In the genomic region with DNA sequence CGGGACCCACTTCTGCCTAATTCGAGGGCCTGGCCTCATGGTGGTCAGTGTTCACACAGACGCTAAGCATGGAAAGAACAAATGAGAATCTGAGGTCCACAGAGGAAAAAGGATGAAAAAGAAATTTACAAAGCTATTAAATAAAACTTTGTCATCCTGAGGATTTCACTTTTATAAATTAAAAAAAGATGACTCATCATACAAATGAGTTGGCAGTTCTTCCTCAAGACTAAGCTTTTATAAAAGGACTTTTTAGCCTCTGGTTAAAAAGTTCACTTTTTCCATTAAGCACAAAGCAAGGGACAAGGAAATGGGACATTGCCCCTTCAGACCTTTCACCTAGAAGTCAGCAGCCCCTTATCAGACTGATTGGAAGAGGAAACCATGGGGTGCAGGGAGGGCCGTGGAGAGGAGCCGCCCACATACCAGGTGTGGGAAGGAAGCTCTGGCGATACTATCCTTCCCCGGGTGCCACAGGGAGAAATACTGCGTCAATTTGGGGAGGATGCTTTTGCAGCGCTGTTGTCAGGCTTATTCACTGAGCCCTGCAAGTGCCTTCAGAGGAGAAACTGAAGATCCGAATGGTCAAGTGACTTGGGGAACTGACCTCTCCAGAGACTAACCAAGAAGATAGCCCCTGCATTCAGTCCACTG, we compare ENCODE assay signal across 17 cellular contexts.
"Had no signal": no experiment of that assay in that cellular context is flagged by ENCODE, and none has a peak within 500 bp of the region (broad histone marks: within the 10 kb centered on the region; RNA-seq: fewer than 3 reads in every experiment).

No MANE protein-coding gene starts in this region.

- H3K4me1 ChIP-seq: parathyroid adenoma, testis had no signal

- H3K79me2 ChIP-seq: parathyroid adenoma had no signal

- H3K9me3 Mint-ChIP-seq: activated CD4-positive, alpha-beta T cell treated with anti-CD3 and anti-CD28 coated beads, Interleukin-2, amount 10 ng/mL, durations not matched to agents 7 days and 5 days; naive thymus-derived CD8-positive, alpha-beta T cell; stimulated activated memory B cell treated with anti-CD40 and anti-IgM and Interleukin-4, amounts not matched to agents 10 μg/mL and 1 μg/mL and 100 μg/mL, for 72 hours; T-cell had no signal

- H3K36me3 Mint-ChIP-seq: immature natural killer cell; naive thymus-derived CD8-positive, alpha-beta T cell; stimulated activated memory B cell treated with anti-CD40 and anti-IgM and Interleukin-4, amounts not matched to agents 10 μg/mL and 1 μg/mL and 100 μg/mL, for 72 hours; T-cell had no signal

- H3K27ac ChIP-seq: heart right ventricle, parathyroid adenoma, testis, upper lobe of left lung had no signal

- DNase-seq: activated CD4-positive, alpha-beta T cell treated with anti-CD3 and anti-CD28 coated beads, Interleukin-2, amount 10 ng/mL, durations not matched to agents 7 days and 5 days; activated CD8-positive, alpha-beta memory T cell treated with anti-CD3 and anti-CD28 coated beads, Interleukin-2, amount 50 U/mL, for 4 hours; activated effector memory CD4-positive, alpha-beta T cell treated with anti-CD3 and anti-CD28 coated beads, Interleukin-2, amount 50 U/mL, for 16 hours; activated naive CD4-positive, alpha-beta T cell treated with anti-CD3 and anti-CD28 coated beads, Interleukin-2, amount 50 U/mL, for 16 hours; activated T-cell treated with anti-CD3 and anti-CD28 coated beads, Interleukin-2, amount 50 U/mL, for 48 hours; effector memory CD4-positive, alpha-beta T cell; heart right ventricle; immature natural killer cell; naive thymus-derived CD8-positive, alpha-beta T cell; stimulated activated CD4-positive, alpha-beta T cell treated with anti-CD3 and anti-CD28 coated beads, Interleukin-4, amount 100 ng/mL, for 4 hours; T-cell; testis; upper lobe of left lung had no signal

- H3K9me3 ChIP-seq: heart right ventricle, testis, upper lobe of left lung had no signal

- H3K4me3 ChIP-seq: heart right ventricle, testis, upper lobe of left lung had no signal

- H3K4me1 Mint-ChIP-seq: activated CD4-positive, alpha-beta T cell treated with anti-CD3 and anti-CD28 coated beads, Interleukin-2, amount 10 ng/mL, durations not matched to agents 7 days and 5 days; immature natural killer cell; naive thymus-derived CD8-positive, alpha-beta T cell; stimulated activated memory B cell treated with anti-CD40 and anti-IgM and Interleukin-4, amounts not matched to agents 10 μg/mL and 1 μg/mL and 100 μg/mL, for 72 hours; T-cell had no signal

- FAIRE-seq: astrocyte had no signal

- H3K4me3 Mint-ChIP-seq: activated CD4-positive, alpha-beta T cell treated with anti-CD3 and anti-CD28 coated beads, Interleukin-2, amount 10 ng/mL, durations not matched to agents 7 days and 5 days; immature natural killer cell; naive thymus-derived CD8-positive, alpha-beta T cell; stimulated activated memory B cell treated with anti-CD40 and anti-IgM and Interleukin-4, amounts not matched to agents 10 μg/mL and 1 μg/mL and 100 μg/mL, for 72 hours; T-cell had no signal

- H3K27me3 ChIP-seq: heart right ventricle, testis, upper lobe of left lung had no signal

- H3K27ac Mint-ChIP-seq: activated CD4-positive, alpha-beta T cell treated with anti-CD3 and anti-CD28 coated beads, Interleukin-2, amount 10 ng/mL, durations not matched to agents 7 days and 5 days; immature natural killer cell; naive thymus-derived CD8-positive, alpha-beta T cell; stimulated activated memory B cell treated with anti-CD40 and anti-IgM and Interleukin-4, amounts not matched to agents 10 μg/mL and 1 μg/mL and 100 μg/mL, for 72 hours; T-cell had no signal

- ATAC-seq: heart right ventricle; naive thymus-derived CD8-positive, alpha-beta T cell; sciatic nerve; stimulated activated memory B cell treated with anti-CD40 and anti-IgM and Interleukin-4, amounts not matched to agents 10 μg/mL and 1 μg/mL and 100 μg/mL, for 72 hours; T-cell had no signal

- H3K36me3 ChIP-seq: heart right ventricle, upper lobe of left lung had no signal

- H3K27me3 Mint-ChIP-seq: activated CD4-positive, alpha-beta T cell treated with anti-CD3 and anti-CD28 coated beads, Interleukin-2, amount 10 ng/mL, durations not matched to agents 7 days and 5 days; stimulated activated memory B cell treated with anti-CD40 and anti-IgM and Interleukin-4, amounts not matched to agents 10 μg/mL and 1 μg/mL and 100 μg/mL, for 72 hours had no signal

- H3K9ac ChIP-seq: parathyroid adenoma had no signal

- H2AFZ ChIP-seq: parathyroid adenoma had no signal
